Comparison of ENCODE assay signal across 8 cellular contexts in the genomic region with DNA sequence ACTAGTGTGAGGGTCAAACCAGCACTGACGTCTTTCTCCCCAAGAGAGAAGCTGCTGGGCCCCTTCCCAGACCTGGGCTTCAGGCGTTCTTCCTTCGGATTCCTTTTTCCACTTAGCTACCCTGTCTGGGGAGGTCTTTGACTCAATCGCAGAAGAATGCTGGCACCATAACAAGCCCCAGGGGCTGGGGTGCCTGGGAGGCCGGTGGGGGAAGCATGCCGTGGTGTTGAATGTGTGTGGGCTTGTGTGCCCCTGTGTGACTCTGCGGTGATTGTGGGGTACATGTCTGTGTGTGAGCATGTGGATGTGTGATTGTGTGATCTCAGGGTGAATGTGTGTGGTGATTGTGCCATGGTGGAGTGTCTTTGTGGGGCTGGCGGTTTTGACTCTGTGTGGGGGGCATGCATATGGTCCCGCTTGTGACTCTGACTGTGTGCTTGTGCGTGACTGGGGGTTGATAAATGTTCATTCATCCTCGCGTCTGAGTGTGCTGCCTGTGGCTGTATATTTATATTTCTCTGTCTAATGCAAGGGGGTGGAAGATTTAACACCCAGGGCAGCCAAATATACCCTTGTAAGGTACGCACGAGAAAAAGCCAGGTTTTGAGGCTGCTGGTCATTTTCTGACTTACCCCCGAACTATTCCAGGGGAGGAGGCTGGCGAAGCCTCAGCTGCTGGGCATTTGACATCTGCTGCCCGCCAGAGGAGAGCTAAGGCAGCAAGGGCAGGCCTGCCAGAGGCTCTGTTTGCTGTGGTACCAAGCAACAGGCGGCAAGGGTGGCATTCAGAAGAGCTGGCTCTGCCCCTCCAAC. TPM values are rescaled to one million over a fixed set of nuclear protein-coding genes. Genes with fewer than 3 reads are reported as not detected.
DNase-seq lines count a peak whose midpoint lies in the region; ATAC-seq lines count a peak whose summit lies in the region.

No MANE protein-coding gene starts in this region.

- H3K36me3 ChIP-seq in skeletal muscle tissue (ENCODE audit: control insufficient read depth in 3 of 3, insufficient read depth in 3 of 3, low read length in 3 of 3), result no peaks in the 10 kb centered on the region

- no peaks in the 10 kb centered on the region for H3K9me3 ChIP-seq in skeletal muscle tissue (ENCODE audit: control insufficient read depth in 3 of 3, low read length in 3 of 3)

- ATAC-seq in activated naive CD8-positive, alpha-beta T cell treated with anti-CD3 and anti-CD28 coated beads, Interleukin-2, amount 50 U/mL, for 24 hours, result no peak
- no peak for ATAC-seq in GM18502 (IDR thresholded peaks at IDR 0.05; ENCODE audit: poor library complexity, unreplicated experiment)

- peaks cover 32% of the 10 kb centered on the region for H3K27me3 Mint-ChIP-seq in activated naive CD8-positive, alpha-beta T cell treated with anti-CD3 and anti-CD28 coated beads, Interleukin-2, amount 50 U/mL, for 24 hours

- no peaks in the 10 kb centered on the region for H3K9me3 Mint-ChIP-seq in activated naive CD8-positive, alpha-beta T cell treated with anti-CD3 and anti-CD28 coated beads, Interleukin-2, amount 50 U/mL, for 24 hours

- H3K4me1 Mint-ChIP-seq in activated naive CD8-positive, alpha-beta T cell treated with anti-CD3 and anti-CD28 coated beads, Interleukin-2, amount 50 U/mL, for 24 hours, result peaks cover 11% of the 10 kb centered on the region

- no peaks in the 10 kb centered on the region for H3K27me3 ChIP-seq in skeletal muscle tissue (ENCODE audit: control insufficient read depth in 3 of 3, insufficient read depth in 3 of 3, low read length in 3 of 3)

- H3K4me3 Mint-ChIP-seq in activated naive CD8-positive, alpha-beta T cell treated with anti-CD3 and anti-CD28 coated beads, Interleukin-2, amount 50 U/mL, for 24 hours, result peak overlapping the region; percentile 12

- H3K4me1 ChIP-seq in skeletal muscle tissue (ENCODE audit: control insufficient read depth in 3 of 3, insufficient read depth in 3 of 3, low read length in 3 of 3), result peaks cover 32 to 53% (median 42%) of the 10 kb centered on the region in 3 donors

- peak overlapping the region; percentile 95 for H3K27ac ChIP-seq in skeletal muscle tissue (ENCODE audit: low read depth, low read length)

- peak overlapping the region; percentile 79 to 94 (median 87) for H3K9ac ChIP-seq in skeletal muscle tissue (ENCODE audit: low read depth in 1 of 3, low read length in 3 of 3)

- no peak overlapping the region for H3K27ac Mint-ChIP-seq in activated naive CD8-positive, alpha-beta T cell treated with anti-CD3 and anti-CD28 coated beads, Interleukin-2, amount 50 U/mL, for 24 hours

- no peaks in the 10 kb centered on the region for H3K36me3 Mint-ChIP-seq in activated naive CD8-positive, alpha-beta T cell treated with anti-CD3 and anti-CD28 coated beads, Interleukin-2, amount 50 U/mL, for 24 hours (ENCODE audit: low read depth)

- DNase-seq in HCEC 1CT (peak; percentile 89), hepatic stellate cell (ENCODE audit: low spot score) (peak; percentile 94), ureter (ENCODE audit: low spot score) (no peak), SKM-1 treated with dmso at 0.1 percent for 144 hours (lab: John Stamatoyannopoulos, UW; ENCODE audit: unreplicated experiment) (no peak)
- DNase-seq in activated naive CD8-positive, alpha-beta T cell treated with anti-CD3 and anti-CD28 coated beads, Interleukin-2, amount 50 U/mL, for 24 hours, result no peak
- DNase-seq in activated CD8-positive, alpha-beta memory T cell treated with anti-CD3 and anti-CD28 coated beads, Interleukin-2, amount 50 U/mL, for 4 hours, result no peak

- H3K4me3 ChIP-seq in skeletal muscle tissue (ENCODE audit: low read length in 3 of 3), result peak overlapping the region; percentile 79 to 91 (median 85)

RNA-seq across cellular contexts. Expression of a gene that starts 1.1 kb away (rescaled TPM):
- 38.6 TPM for total RNA-seq in skeletal muscle tissue
- total RNA-seq in ureter, result 6.4 TPM

RNA-seq across cellular contexts. Expression of a gene that starts 52.7 kb away (rescaled TPM):
- total RNA-seq in skeletal muscle tissue (104 TPM), ureter (213 TPM)

RNA-seq across cellular contexts. Expression of a gene that starts 53.3 kb away (rescaled TPM):
- total RNA-seq in skeletal muscle tissue, result 15.7 TPM
- 48.8 TPM for total RNA-seq in ureter

Comparison
In these comparisons a context has a peak if more than half of its experiments do, and no peak if none do; other contexts are left out.
1. DNase-seq: peak in HCEC 1CT (single experiment) and hepatic stellate cell (single experiment); none in activated naive CD8-positive, alpha-beta T cell treated with anti-CD3 and anti-CD28 coated beads, Interleukin-2, amount 50 U/mL, for 24 hours (single experiment), ureter (single experiment), activated CD8-positive, alpha-beta memory T cell treated with anti-CD3 and anti-CD28 coated beads, Interleukin-2, amount 50 U/mL, for 4 hours (single experiment) and SKM-1 treated with dmso at 0.1 percent for 144 hours (single experiment).